Comparison of ENCODE assay signal across 8 cellular contexts in genomic region chr4:141046255-141046654, GRCh38.
DNase-seq lines count a peak whose midpoint lies in the region; ATAC-seq and TF ChIP-seq lines count a peak whose summit lies in the region.

No MANE protein-coding gene starts in this region.

- in situ Hi-C loops in astrocyte of the cerebellum (cut with HindIII; ENCODE audit: low sequenced_read_pairs) = no loop called here

- no peak for TF ChIP-seq CTCF in astrocyte of the cerebellum (IDR thresholded peaks at IDR 0.05; ENCODE audit: low read depth, low read length, missing control alignments)

- no peak overlapping the region for H3K4me3 ChIP-seq in astrocyte of the cerebellum (ENCODE audit: low read depth, low read length)

- DNase-seq in HT1080 (ENCODE audit: low read depth) (peak; percentile 70), astrocyte of the cerebellum (ENCODE audit: low read depth) (peak; percentile 95), inferior parietal cortex (ENCODE audit: extremely low spot score) (peak; percentile 67), C1 segment of cervical spinal cord (lab: John Stamatoyannopoulos, UW) (no peak)
- DNase-seq in stimulated activated naive CD8-positive, alpha-beta T cell treated with anti-CD3 and anti-CD28 coated beads, Interleukin-15, Interleukin-2, amounts not matched to agents 100 U/mL and 50 U/mL, for 24 hours = no peak

- peak; percentile 23 for ATAC-seq in stimulated activated naive CD8-positive, alpha-beta T cell treated with anti-CD3 and anti-CD28 coated beads, Interleukin-15, Interleukin-2, amounts not matched to agents 100 U/mL and 50 U/mL, for 24 hours
- ATAC-seq in GM21737 (IDR thresholded peaks at IDR 0.05; ENCODE audit: unreplicated experiment) (no peak), HG02981 (IDR thresholded peaks at IDR 0.05; ENCODE audit: unreplicated experiment) (no peak), GM21390 (IDR thresholded peaks at IDR 0.05; ENCODE audit: unreplicated experiment) (no peak)

Comparison
In these comparisons a context has a peak if more than half of its experiments do, and no peak if none do; other contexts are left out.
1. DNase-seq: peak in HT1080 (single experiment), astrocyte of the cerebellum (single experiment) and inferior parietal cortex (single experiment); none in stimulated activated naive CD8-positive, alpha-beta T cell treated with anti-CD3 and anti-CD28 coated beads, Interleukin-15, Interleukin-2, amounts not matched to agents 100 U/mL and 50 U/mL, for 24 hours (single experiment) and C1 segment of cervical spinal cord (0 of 14).